ENCODE assay signal across 8 cellular contexts in genomic region chr2:28507806-28508764, GRCh38. TPM values are rescaled to one million over a fixed set of nuclear protein-coding genes. Genes with fewer than 3 reads are reported as not detected.
DNase-seq lines count a peak whose midpoint lies in the region; ATAC-seq and TF ChIP-seq lines count a peak whose summit lies in the region.

No MANE protein-coding gene starts in this region.

- H3K27me3 Mint-ChIP-seq in activated CD4-positive, alpha-beta memory T cell treated with anti-CD3 and anti-CD28 coated beads, Interleukin-2, amount 10 ng/mL, durations not matched to agents 7 days and 5 days: peaks cover 28% of the 10 kb centered on the region

- H3K4me3 Mint-ChIP-seq in activated CD4-positive, alpha-beta memory T cell treated with anti-CD3 and anti-CD28 coated beads, Interleukin-2, amount 10 ng/mL, durations not matched to agents 7 days and 5 days: no peak overlapping the region

- H3K36me3 ChIP-seq in kidney epithelial cell (ENCODE audit: control insufficient read depth, insufficient read depth, low read length): no peaks in the 10 kb centered on the region

- POLR2A ChIA-PET in activated CD4-positive, alpha-beta memory T cell treated with anti-CD3 and anti-CD28 coated beads, Interleukin-2, amount 10 ng/mL, durations not matched to agents 7 days and 5 days (lab: Charles Lee): interaction anchor here (0.7 kb wide), 1 partner anchor 18 kb away, joined by 4 read pairs; no protein-coding TSS in a partner anchor

- H3K27me3 ChIP-seq in kidney epithelial cell (ENCODE audit: control insufficient read depth, insufficient read depth, low read length): no peaks in the 10 kb centered on the region

- TF ChIP-seq CTCF in kidney epithelial cell (IDR thresholded peaks at IDR 0.05; ENCODE audit: insufficient read depth, low read length, poor library complexity, severe bottlenecking): no peak

- H3K27ac Mint-ChIP-seq in activated CD4-positive, alpha-beta memory T cell treated with anti-CD3 and anti-CD28 coated beads, Interleukin-2, amount 10 ng/mL, durations not matched to agents 7 days and 5 days: peak overlapping the region; percentile 10

- peaks cover 13% of the 10 kb centered on the region for H3K36me3 Mint-ChIP-seq in activated CD4-positive, alpha-beta memory T cell treated with anti-CD3 and anti-CD28 coated beads, Interleukin-2, amount 10 ng/mL, durations not matched to agents 7 days and 5 days (ENCODE audit: low read depth)

- peaks cover 15% of the 10 kb centered on the region for H3K9me3 Mint-ChIP-seq in activated CD4-positive, alpha-beta memory T cell treated with anti-CD3 and anti-CD28 coated beads, Interleukin-2, amount 10 ng/mL, durations not matched to agents 7 days and 5 days

- peaks cover 23% of the 10 kb centered on the region for H3K4me1 Mint-ChIP-seq in activated CD4-positive, alpha-beta memory T cell treated with anti-CD3 and anti-CD28 coated beads, Interleukin-2, amount 10 ng/mL, durations not matched to agents 7 days and 5 days

- CTCF ChIA-PET in activated CD4-positive, alpha-beta memory T cell treated with anti-CD3 and anti-CD28 coated beads, Interleukin-2, amount 10 ng/mL, durations not matched to agents 7 days and 5 days (lab: Charles Lee): interaction anchor here (1.0 to 1.2 kb wide), 3 partner anchors 11 to 86 kb away, joined by 3 to 5 read pairs (median 5); no protein-coding TSS in a partner anchor

- ATAC-seq in HG03571 (IDR thresholded peaks at IDR 0.05; ENCODE audit: unreplicated experiment) (no peak), GM18867 (IDR thresholded peaks at IDR 0.05; ENCODE audit: unreplicated experiment) (no peak)

- H3K4me3 ChIP-seq in kidney epithelial cell (ENCODE audit: low read depth, low read length): no peak overlapping the region

- DNase-seq in stimulated activated CD4-positive, alpha-beta T cell treated with anti-CD3 and anti-CD28 coated beads, Interleukin-15, amount 100 ng/mL, for 24 hours: peak; percentile 32
- DNase-seq in stimulated activated CD4-positive, alpha-beta T cell treated with anti-CD3 and anti-CD28 coated beads, Interleukin-4, amount 100 ng/mL, for 1 hour: no peak
- DNase-seq in activated CD4-positive, alpha-beta memory T cell treated with anti-CD3 and anti-CD28 coated beads, Interleukin-2, amount 10 ng/mL, durations not matched to agents 7 days and 5 days: peak; percentile 68
- peak; percentile 95 for DNase-seq in kidney epithelial cell (ENCODE audit: low read depth)
- DNase-seq in SW 1271 (lab: John Stamatoyannopoulos, UW): no peak
- DNase-seq in NCI-H2227 treated with DMSO at 0.1 percent for 48 hours (lab: John Stamatoyannopoulos, UW): no peak

RNA-seq across cellular contexts. Expression of gene PLB1, which starts 12.2 kb away (rescaled TPM):
- total RNA-seq in activated CD4-positive, alpha-beta memory T cell treated with anti-CD3 and anti-CD28 coated beads, Interleukin-2, amount 10 ng/mL, durations not matched to agents 7 days and 5 days: 1 to 10 TPM; 1.1 to 1.2 TPM
- total RNA-seq in kidney epithelial cell: 0.25 and 0.82 TPM in 2 replicates

Comparison
In these comparisons a context has a peak if more than half of its experiments do, and no peak if none do; other contexts are left out.
1. DNase-seq: peak in stimulated activated CD4-positive, alpha-beta T cell treated with anti-CD3 and anti-CD28 coated beads, Interleukin-15, amount 100 ng/mL, for 24 hours (single experiment), activated CD4-positive, alpha-beta memory T cell treated with anti-CD3 and anti-CD28 coated beads, Interleukin-2, amount 10 ng/mL, durations not matched to agents 7 days and 5 days (single experiment) and kidney epithelial cell (single experiment); none in stimulated activated CD4-positive, alpha-beta T cell treated with anti-CD3 and anti-CD28 coated beads, Interleukin-4, amount 100 ng/mL, for 1 hour (single experiment), SW 1271 (0 of 2) and NCI-H2227 treated with DMSO at 0.1 percent for 48 hours (single experiment).